ENCODE assay signal across 12 cellular contexts in genomic region chr19:11204076-11204602, GRCh38. TPM values are rescaled to one million over a fixed set of nuclear protein-coding genes. Genes with fewer than 3 reads are reported as not detected.
DNase-seq lines count a peak whose midpoint lies in the region; ATAC-seq and TF ChIP-seq lines count a peak whose summit lies in the region.
"Had no signal": no experiment of that assay in that cellular context is flagged by ENCODE, and none has a peak within 500 bp of the region (broad histone marks: within the 10 kb centered on the region; RNA-seq: fewer than 3 reads in every experiment).

No MANE protein-coding gene starts in this region.

- no peak overlapping the region for H3K4me3 Mint-ChIP-seq in activated CD4-positive, alpha-beta memory T cell treated with anti-CD3 and anti-CD28 coated beads for 36 hours
- H3K4me3 Mint-ChIP-seq in Caco-2 (ENCODE audit: unreplicated experiment) = no peak overlapping the region
- H3K4me3 Mint-ChIP-seq: activated T-cell treated with anti-CD3 and anti-CD28 coated beads, Interleukin-2, amount 50 U/mL, for 4 hours; naive thymus-derived CD4-positive, alpha-beta T cell had no signal

- DNase-seq in coronary artery (ENCODE audit: low spot score) (no peak), thoracic aorta (ENCODE audit: low spot score) (no peak), Caco-2 (no peak), trophoblast cell (no peak)
- DNase-seq in activated CD4-positive, alpha-beta memory T cell treated with anti-CD3 and anti-CD28 coated beads for 36 hours = no peak

- peak; percentile 35 for TF ChIP-seq CTCF in LNCAP (IDR thresholded peaks at IDR 0.05)
- no peak for TF ChIP-seq CTCF in coronary artery (IDR thresholded peaks at IDR 0.05)
- TF ChIP-seq CTCF in thoracic aorta (IDR thresholded peaks at IDR 0.05) = peak; percentile 26
- TF ChIP-seq CTCF in Caco-2 (IDR thresholded peaks at IDR 0.05; ENCODE audit: insufficient read depth in 1 of 2, low read depth in 1 of 2, low read length in 1 of 2, severe bottlenecking in 1 of 2, unreplicated experiment in 1 of 2) = no peak

- no TSS peak for BruUV-seq in Caco-2 (replicated peaks; lab: Mats Ljungman, UMichigan)

- ATAC-seq in thoracic aorta (ENCODE audit: insufficient number of reproducible peaks, low FRiP score, low read depth) = no peak
- no peak for ATAC-seq in HG03159 (IDR thresholded peaks at IDR 0.05; ENCODE audit: unreplicated experiment)

- peaks cover 3% of the 10 kb centered on the region for H3K27me3 Mint-ChIP-seq in activated CD4-positive, alpha-beta memory T cell treated with anti-CD3 and anti-CD28 coated beads for 36 hours
- H3K27me3 Mint-ChIP-seq in Caco-2 (ENCODE audit: insufficient read depth, unreplicated experiment) = no peaks in the 10 kb centered on the region

- H4K91ac ChIP-seq in trophoblast cell (ENCODE audit: low read depth, low read length) = no peak overlapping the region

- H4K12ac ChIP-seq in trophoblast cell (ENCODE audit: low read depth, low read length) = no peak overlapping the region

- H3K79me2 ChIP-seq in trophoblast cell (ENCODE audit: control insufficient read depth, insufficient read depth, low read length, poor library complexity) = no peaks in the 10 kb centered on the region

- H3K4me1 ChIP-seq in mucosa of stomach (ENCODE audit: control insufficient read depth, insufficient read depth, low read length) = peaks cover 10% of the 10 kb centered on the region
- peaks cover 18 to 34% of the 10 kb centered on the region in 2 donors for H3K4me1 ChIP-seq in thoracic aorta (ENCODE audit: control insufficient read depth in 1 of 2, low read depth in 2 of 2)
- H3K4me1 ChIP-seq in Caco-2 = no peaks in the 10 kb centered on the region
- peaks cover 0 to 2% of the 10 kb centered on the region in 2 experiments for H3K4me1 ChIP-seq in trophoblast cell (ENCODE audit: control insufficient read depth in 1 of 2, insufficient read depth in 2 of 2, low read length in 2 of 2)

- intact Hi-C loops in activated CD4-positive, alpha-beta memory T cell treated with anti-CD3 and anti-CD28 coated beads for 36 hours (cut with micrococcal nuclease) = loop anchor here (5.0 kb wide), 1 partner anchor 167 kb away; no protein-coding TSS in a partner anchor
- intact Hi-C loops in Caco-2 (cut with micrococcal nuclease; ENCODE audit: unreplicated experiment) = no loop called here

- CTCF ChIA-PET in activated CD4-positive, alpha-beta memory T cell treated with anti-CD3 and anti-CD28 coated beads for 36 hours (lab: Charles Lee) = interaction anchor here (1.4 to 1.6 kb wide), 5 partner anchors 66 to 169 kb away, joined by 4 to 10 read pairs (median 6); no protein-coding TSS in a partner anchor
- CTCF ChIA-PET in Caco-2 (lab: Charles Lee) = interaction anchor here (0.6 to 0.8 kb wide), 2 partner anchors 34 to 78 kb away, joined by 3 to 4 read pairs; no protein-coding TSS in a partner anchor

- H3K4me2 ChIP-seq in trophoblast cell (ENCODE audit: low read length) = no peak overlapping the region

- no peak overlapping the region for H2BK5ac ChIP-seq in trophoblast cell (ENCODE audit: low read depth, low read length, poor library complexity)

- H3K4ac ChIP-seq in trophoblast cell (ENCODE audit: low read depth, low read length) = no peak overlapping the region

- no peak overlapping the region for H2BK12ac ChIP-seq in trophoblast cell (ENCODE audit: low read length)

- H3K9ac ChIP-seq in mucosa of stomach (ENCODE audit: low read length) (peak overlapping the region; percentile 41), trophoblast cell (ENCODE audit: low read length) (no peak overlapping the region)

- POLR2A ChIA-PET in activated CD4-positive, alpha-beta memory T cell treated with anti-CD3 and anti-CD28 coated beads for 36 hours (lab: Charles Lee) = no interaction called here
- POLR2A ChIA-PET in Caco-2 (lab: Charles Lee) = no interaction called here

- H4K8ac ChIP-seq in trophoblast cell (ENCODE audit: low read depth, low read length) = no peak overlapping the region

- H3K9me3 ChIP-seq in mucosa of stomach (ENCODE audit: control insufficient read depth, low read length) = no peaks in the 10 kb centered on the region
- no peaks in the 10 kb centered on the region for H3K9me3 ChIP-seq in thoracic aorta
- H3K9me3 ChIP-seq in Caco-2 = no peaks in the 10 kb centered on the region
- H3K9me3 ChIP-seq in trophoblast cell (ENCODE audit: insufficient read depth, low read depth, low read length) = no peaks in the 10 kb centered on the region

- no peaks in the 10 kb centered on the region for H3K36me3 ChIP-seq in mucosa of stomach (ENCODE audit: control insufficient read depth, insufficient read depth, low read length)
- no peaks in the 10 kb centered on the region for H3K36me3 ChIP-seq in thoracic aorta
- H3K36me3 ChIP-seq in Caco-2 (ENCODE audit: control insufficient read depth, insufficient read depth, low read length) = no peaks in the 10 kb centered on the region; the same call in 1 of the 2 replicates
- peaks cover 9 to 17% of the 10 kb centered on the region in 2 experiments for H3K36me3 ChIP-seq in trophoblast cell (ENCODE audit: control insufficient read depth in 1 of 2, insufficient read depth in 2 of 2, low read length in 2 of 2)
- H3K36me3 ChIP-seq: brain microvascular endothelial cell had no signal

- no peaks in the 10 kb centered on the region for H3K27me3 ChIP-seq in mucosa of stomach (ENCODE audit: control insufficient read depth, insufficient read depth, low read length)
- H3K27me3 ChIP-seq in thoracic aorta (replicated peaks; ENCODE audit: insufficient read depth) = no peaks in the 10 kb centered on the region
- no peaks in the 10 kb centered on the region for H3K27me3 ChIP-seq in Caco-2 (replicated peaks; ENCODE audit: control insufficient read depth, insufficient read depth, low read length)
- no peaks in the 10 kb centered on the region for H3K27me3 ChIP-seq in trophoblast cell (ENCODE audit: insufficient read depth, low read length)
- H3K27me3 ChIP-seq: brain microvascular endothelial cell had no signal

- no peaks in the 10 kb centered on the region for H3K79me1 ChIP-seq in trophoblast cell (ENCODE audit: low read length)

- no peak overlapping the region for H2AFZ ChIP-seq in trophoblast cell (ENCODE audit: insufficient read depth, low read length, poor library complexity)

- H2AK5ac ChIP-seq in trophoblast cell (ENCODE audit: low read length) = no peak overlapping the region

- no peak overlapping the region for H3K4me3 ChIP-seq in coronary artery
- H3K4me3 ChIP-seq in mucosa of stomach (ENCODE audit: low read length) = no peak overlapping the region
- peak overlapping the region; percentile 45 for H3K4me3 ChIP-seq in thoracic aorta
- no peak overlapping the region for H3K4me3 ChIP-seq in Caco-2 (ENCODE audit: low read depth, low read length)
- H3K4me3 ChIP-seq in trophoblast cell (ENCODE audit: low read depth, low read length) = no peak overlapping the region

- H3K27ac Mint-ChIP-seq in activated CD4-positive, alpha-beta memory T cell treated with anti-CD3 and anti-CD28 coated beads for 36 hours = no peak overlapping the region
- no peak overlapping the region for H3K27ac Mint-ChIP-seq in Caco-2 (ENCODE audit: unreplicated experiment)
- H3K27ac Mint-ChIP-seq: naive thymus-derived CD4-positive, alpha-beta T cell had no signal

- WGBS in trophoblast cell (ENCODE audit: extremely low coverage, insufficient coverage, insufficient read length) = no CpG with 5 or more reads among the region's 9 CpGs

- no peak overlapping the region for H3K23ac ChIP-seq in trophoblast cell (ENCODE audit: low read length)

- H3K36me3 Mint-ChIP-seq in activated CD4-positive, alpha-beta memory T cell treated with anti-CD3 and anti-CD28 coated beads for 36 hours = no peaks in the 10 kb centered on the region
- H3K36me3 Mint-ChIP-seq in Caco-2 (ENCODE audit: insufficient read depth, unreplicated experiment) = peaks cover 24% of the 10 kb centered on the region
- H3K36me3 Mint-ChIP-seq: naive thymus-derived CD4-positive, alpha-beta T cell had no signal

- no peak overlapping the region for H2BK120ac ChIP-seq in trophoblast cell (ENCODE audit: insufficient read depth, low read length, poor library complexity)

- H3K27ac ChIP-seq in coronary artery (peak overlapping the region; percentile 95 to 97), thoracic aorta (peak overlapping the region; percentile 97 to 99), trophoblast cell (ENCODE audit: low read depth, low read length) (no peak overlapping the region)
- H3K27ac ChIP-seq: brain microvascular endothelial cell had no signal

- H3K14ac ChIP-seq in trophoblast cell (ENCODE audit: low read length) = no peak overlapping the region

- no peak overlapping the region for H3K18ac ChIP-seq in trophoblast cell (ENCODE audit: low read length)

- H3K4me1 Mint-ChIP-seq in activated CD4-positive, alpha-beta memory T cell treated with anti-CD3 and anti-CD28 coated beads for 36 hours (ENCODE audit: low read depth) = no peaks in the 10 kb centered on the region
- H3K4me1 Mint-ChIP-seq in Caco-2 (ENCODE audit: low read depth, unreplicated experiment) = peaks cover 6% of the 10 kb centered on the region

- H3K9me3 Mint-ChIP-seq in activated CD4-positive, alpha-beta memory T cell treated with anti-CD3 and anti-CD28 coated beads for 36 hours = no peaks in the 10 kb centered on the region
- no peaks in the 10 kb centered on the region for H3K9me3 Mint-ChIP-seq in Caco-2 (ENCODE audit: unreplicated experiment)
- H3K9me3 Mint-ChIP-seq: activated T-cell treated with anti-CD3 and anti-CD28 coated beads, Interleukin-2, amount 50 U/mL, for 4 hours; naive thymus-derived CD4-positive, alpha-beta T cell had no signal

RNA-seq across cellular contexts. Expression of gene KANK2, which starts 6.8 kb away (rescaled TPM):
- total RNA-seq in thoracic aorta = 100 to 1,000 TPM; 647 to 689 TPM
- total RNA-seq in activated CD4-positive, alpha-beta memory T cell treated with anti-CD3 and anti-CD28 coated beads for 36 hours = 1 to 10 TPM; 2.0 to 2.5 TPM
- 17.6 and 21.2 TPM in 2 replicates for total RNA-seq in Caco-2 (2022)
- 35.1 and 36.6 TPM in 2 replicates for polyA plus RNA-seq in trophoblast cell (2013)
- polyA plus RNA-seq: naive thymus-derived CD4-positive, alpha-beta T cell had no signal

RNA-seq across cellular contexts. Expression of gene ANGPTL8, which starts 35.3 kb away (rescaled TPM):
- total RNA-seq in thoracic aorta (not detected), Caco-2 (2022) (not detected in 2 replicates)
- total RNA-seq in activated CD4-positive, alpha-beta memory T cell treated with anti-CD3 and anti-CD28 coated beads for 36 hours = not detected
- polyA plus RNA-seq in trophoblast cell (2013) = not detected in 2 replicates
- total RNA-seq: activated T-cell treated with anti-CD3 and anti-CD28 coated beads, Interleukin-2, amount 50 U/mL, for 4 hours; naive thymus-derived CD4-positive, alpha-beta T cell; NCI-H460 had no signal
- polyA plus RNA-seq: naive thymus-derived CD4-positive, alpha-beta T cell had no signal

RNA-seq across cellular contexts. Expression of gene SPC24, which starts 48.6 kb away (rescaled TPM):
- 1 to 10 TPM; 2.4 to 4.7 TPM for total RNA-seq in thoracic aorta
- total RNA-seq in activated CD4-positive, alpha-beta memory T cell treated with anti-CD3 and anti-CD28 coated beads for 36 hours = 10 to 100 TPM; 64.1 to 70.3 TPM
- 35.7 and 44.8 TPM in 2 replicates for total RNA-seq in Caco-2 (2022)
- 9.0 and 11.0 TPM in 2 replicates for polyA plus RNA-seq in trophoblast cell (2013)

RNA-seq across cellular contexts. Expression of gene DOCK6, which starts 58.2 kb away (rescaled TPM):
- total RNA-seq in thoracic aorta (10 to 100 TPM; 30.5 to 49.3 TPM), Caco-2 (2022) (84.1 and 94.3 TPM in 2 replicates)
- total RNA-seq in activated CD4-positive, alpha-beta memory T cell treated with anti-CD3 and anti-CD28 coated beads for 36 hours = 1 to 10 TPM; 5.8 to 5.9 TPM
- polyA plus RNA-seq in trophoblast cell (2013) = 15.6 and 16.3 TPM in 2 replicates
- polyA plus RNA-seq: naive thymus-derived CD4-positive, alpha-beta T cell had no signal

Comparison
In these comparisons a context has a peak if more than half of its experiments do, and no peak if none do; other contexts are left out.
1. CTCF ChIP-seq: peak in LNCAP (single experiment) and thoracic aorta (single experiment); none in coronary artery (single experiment) and Caco-2 (0 of 2).
2. RNA of gene KANK2, which starts 6.8 kb away (total RNA-seq): 647 to 689 TPM in thoracic aorta; 17.6 to 21.2 TPM in Caco-2 and 2.0 to 2.5 TPM in activated CD4-positive, alpha-beta memory T cell treated with anti-CD3 and anti-CD28 coated beads for 36 hours; every median in the first group is over 10 times any median in the second.